ENCODE assay signal across 13 cellular contexts in the genomic region with DNA sequence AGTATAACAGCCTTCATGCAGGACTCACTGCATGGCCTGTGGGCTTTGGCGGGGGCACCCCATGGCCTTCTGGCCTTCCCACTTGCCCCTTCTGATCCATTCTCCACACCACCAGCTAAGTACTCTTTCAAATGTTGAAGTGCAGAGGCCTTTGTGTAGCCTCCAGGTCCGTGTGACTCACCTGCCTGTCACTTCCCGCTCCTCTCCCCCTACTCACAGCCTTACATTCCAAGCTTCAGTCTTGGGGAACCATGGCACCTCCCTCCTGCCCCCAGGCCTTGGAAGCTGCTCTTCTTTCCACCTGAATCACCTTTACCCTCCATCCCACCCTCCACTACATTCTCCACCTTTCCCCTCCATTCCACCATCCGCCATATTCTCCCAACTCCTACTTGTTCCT.
DNase-seq lines count a peak whose midpoint lies in the region; ATAC-seq and TF ChIP-seq lines count a peak whose summit lies in the region.
"Had no signal": no experiment of that assay in that cellular context is flagged by ENCODE, and none has a peak within 500 bp of the region (broad histone marks: within the 10 kb centered on the region; RNA-seq: fewer than 3 reads in every experiment).

No MANE protein-coding gene starts in this region.

- no peak for TF ChIP-seq CTCF in uterus (IDR thresholded peaks at IDR 0.05)

- no peak overlapping the region for H3K4me3 ChIP-seq in uterus

- H3K27ac Mint-ChIP-seq in activated CD4-positive, alpha-beta T cell treated with anti-CD3 and anti-CD28 coated beads, Interleukin-2, amount 10 ng/mL, durations not matched to agents 24 days and 14 days, result peak overlapping the region; percentile 21

- intact Hi-C loops in activated CD4-positive, alpha-beta T cell treated with anti-CD3 and anti-CD28 coated beads, Interleukin-2, amount 10 ng/mL, durations not matched to agents 24 days and 14 days (cut with micrococcal nuclease), result no loop called here
- intact Hi-C loops in uterus (cut with DNase I; ENCODE audit: low total_unique reads), result no loop called here

- H3K9me3 Mint-ChIP-seq in activated CD4-positive, alpha-beta T cell treated with anti-CD3 and anti-CD28 coated beads, Interleukin-2, amount 10 ng/mL, durations not matched to agents 24 days and 14 days, result peaks cover 20% of the 10 kb centered on the region

- TF ChIP-seq POLR2A in uterus (IDR thresholded peaks at IDR 0.05), result no peak

- no peak overlapping the region for H3K4me3 Mint-ChIP-seq in activated CD4-positive, alpha-beta T cell treated with anti-CD3 and anti-CD28 coated beads, Interleukin-2, amount 10 ng/mL, durations not matched to agents 24 days and 14 days

- no peaks in the 10 kb centered on the region for H3K27me3 ChIP-seq in uterus

- peak overlapping the region; percentile 50 to 51 for H3K27ac ChIP-seq in uterus
- H3K27ac ChIP-seq: 22Rv1, VCaP had no signal

- no peaks in the 10 kb centered on the region for H3K4me1 ChIP-seq in uterus

- peaks cover 24% of the 10 kb centered on the region for H3K4me1 Mint-ChIP-seq in activated CD4-positive, alpha-beta T cell treated with anti-CD3 and anti-CD28 coated beads, Interleukin-2, amount 10 ng/mL, durations not matched to agents 24 days and 14 days

- H3K9me3 ChIP-seq in uterus, result no peaks in the 10 kb centered on the region

- H3K27me3 Mint-ChIP-seq in activated CD4-positive, alpha-beta T cell treated with anti-CD3 and anti-CD28 coated beads, Interleukin-2, amount 10 ng/mL, durations not matched to agents 24 days and 14 days, result no peaks in the 10 kb centered on the region

- no peak for ATAC-seq in HG02884 (IDR thresholded peaks at IDR 0.05; ENCODE audit: unreplicated experiment)
- ATAC-seq in activated CD4-positive, CD25-positive, alpha-beta regulatory T cell treated with anti-CD3 and anti-CD28 coated beads, Interleukin-2, amount 50 U/mL, for 24 hours, result no peak

- H3K36me3 ChIP-seq in uterus, result no peaks in the 10 kb centered on the region

- no peak for DNase-seq in activated CD4-positive, alpha-beta T cell treated with anti-CD3 and anti-CD28 coated beads, Interleukin-2, amount 10 ng/mL, durations not matched to agents 24 days and 14 days
- no peak for DNase-seq in activated CD4-positive, alpha-beta T cell treated with anti-CD3 and anti-CD28 coated beads, Interleukin-2, amount 50 U/mL, for 48 hours
- DNase-seq in amniotic epithelial cell (ENCODE audit: low read depth) (peak; percentile 48), iPS-NIHi11 (ENCODE audit: low spot score) (peak; percentile 39), uterus (no peak), SHP77 treated with DMSO at 0.1 percent for 48 hours (lab: John Stamatoyannopoulos, UW) (no peak)
- DNase-seq: activated gamma-delta T cell treated with Interleukin-2 at 50 U/mL for 16 hours; effector CD8-positive, alpha-beta T cell; NCI-H1092 treated with DMSO at 0.1 percent for 48 hours had no signal

- peaks cover 33% of the 10 kb centered on the region for H3K36me3 Mint-ChIP-seq in activated CD4-positive, alpha-beta T cell treated with anti-CD3 and anti-CD28 coated beads, Interleukin-2, amount 10 ng/mL, durations not matched to agents 24 days and 14 days (ENCODE audit: low read depth)

Comparison
In these comparisons a context has a peak if more than half of its experiments do, and no peak if none do; other contexts are left out.
1. DNase-seq: peak in amniotic epithelial cell (single experiment) and iPS-NIHi11 (single experiment); none in activated CD4-positive, alpha-beta T cell treated with anti-CD3 and anti-CD28 coated beads, Interleukin-2, amount 10 ng/mL, durations not matched to agents 24 days and 14 days (single experiment), activated CD4-positive, alpha-beta T cell treated with anti-CD3 and anti-CD28 coated beads, Interleukin-2, amount 50 U/mL, for 48 hours (0 of 2), uterus (0 of 2) and SHP77 treated with DMSO at 0.1 percent for 48 hours (single experiment).